11 cellular contexts compared by ENCODE assay signal in the genomic region with DNA sequence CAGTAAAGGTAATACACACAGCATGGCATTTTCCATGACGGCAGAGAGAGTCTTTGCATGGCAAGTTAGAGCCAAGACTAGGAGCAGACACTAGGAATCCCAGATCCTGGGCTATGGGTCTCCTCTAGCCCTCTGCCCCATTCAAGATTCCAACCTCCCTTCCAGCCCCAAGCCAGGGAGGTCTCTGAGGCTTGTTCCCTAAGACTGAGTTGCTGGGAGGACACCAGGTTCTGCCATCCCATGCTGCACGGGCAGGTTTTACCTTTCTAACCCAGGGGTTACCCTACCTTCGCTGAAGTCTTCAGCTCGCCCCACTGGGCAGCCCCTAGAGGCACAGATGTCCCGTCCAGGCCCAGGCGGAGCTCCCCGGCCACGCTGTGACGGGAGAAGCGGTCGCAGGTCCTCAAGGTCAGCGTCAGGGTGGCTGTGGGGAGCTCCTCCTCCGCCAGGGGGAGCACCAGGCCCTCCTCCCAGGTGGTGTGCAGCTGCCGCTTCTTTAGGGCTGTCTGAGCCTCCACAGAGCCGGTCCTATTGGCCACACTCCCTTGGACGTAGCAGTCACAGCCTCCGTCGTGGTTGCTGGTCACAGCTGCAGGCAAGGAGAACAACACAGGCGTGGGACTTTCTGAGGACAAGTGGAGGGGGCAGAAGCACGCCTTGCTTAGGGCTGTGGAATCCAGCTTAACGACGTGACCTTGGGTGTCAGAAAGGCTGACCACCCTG. TPM values are rescaled to one million over a fixed set of nuclear protein-coding genes. Genes with fewer than 3 reads are reported as not detected.
DNase-seq lines count a peak whose midpoint lies in the region; ATAC-seq and TF ChIP-seq lines count a peak whose summit lies in the region.
"Had no signal": no experiment of that assay in that cellular context is flagged by ENCODE, and none has a peak within 500 bp of the region (broad histone marks: within the 10 kb centered on the region; RNA-seq: fewer than 3 reads in every experiment).

No MANE protein-coding gene starts in this region.

- no peak overlapping the region for H3K4me3 ChIP-seq in foreskin fibroblast (ENCODE audit: low read depth in 1 of 2, low read length in 2 of 2)
- H3K4me3 ChIP-seq in gastrocnemius medialis = no peak overlapping the region
- H3K4me3 ChIP-seq: BLaER1, skin epidermis had no signal

- ATAC-seq in gastrocnemius medialis (peak; percentile 62 to 89), HG03520 (IDR thresholded peaks at IDR 0.05; ENCODE audit: unreplicated experiment) (no peak)

- TF ChIP-seq POLR2A in gastrocnemius medialis (IDR thresholded peaks at IDR 0.05) = no peak

- no peaks in the 10 kb centered on the region for H3K4me1 ChIP-seq in gastrocnemius medialis

- H3K27me3 ChIP-seq in gastrocnemius medialis = peaks cover 0 to 3% (median 0%) of the 10 kb centered on the region in 3 donors
- H3K27me3 ChIP-seq: BLaER1 had no signal

- H3K9me3 Mint-ChIP-seq in activated T-helper 1 cell treated with anti-CD3 and anti-CD28 coated beads, Interleukin-12 subunit alpha, Interleukin-12 subunit beta, Interleukin-2, Interleukin-4 antibody, amounts not matched to agents 30 ng/mL and 10 ng/mL and 1 ng/mL, durations not matched to agents 14 hours and 24 hours and 36 hours = no peaks in the 10 kb centered on the region

- H3K27me3 Mint-ChIP-seq in activated T-helper 1 cell treated with anti-CD3 and anti-CD28 coated beads, Interleukin-12 subunit alpha, Interleukin-12 subunit beta, Interleukin-2, Interleukin-4 antibody, amounts not matched to agents 30 ng/mL and 10 ng/mL and 1 ng/mL, durations not matched to agents 14 hours and 24 hours and 36 hours (ENCODE audit: insufficient read depth) = peaks cover 2% of the 10 kb centered on the region

- no peak overlapping the region for H3K4me3 Mint-ChIP-seq in activated T-helper 1 cell treated with anti-CD3 and anti-CD28 coated beads, Interleukin-12 subunit alpha, Interleukin-12 subunit beta, Interleukin-2, Interleukin-4 antibody, amounts not matched to agents 30 ng/mL and 10 ng/mL and 1 ng/mL, durations not matched to agents 14 hours and 24 hours and 36 hours

- TF ChIP-seq CTCF in VCaP (conservative IDR thresholded peaks at IDR 0.05) (peak; percentile 58), foreskin fibroblast (IDR thresholded peaks at IDR 0.05; ENCODE audit: low read depth, low read length) (peak; percentile 69), gastrocnemius medialis (IDR thresholded peaks at IDR 0.05 in 4 of 5, conservative IDR thresholded peaks at IDR 0.05 in 1 of 5) (peak; percentile 43 to 76 (median 62))

- no peaks in the 10 kb centered on the region for H3K9me3 ChIP-seq in gastrocnemius medialis
- H3K9me3 ChIP-seq: BLaER1 had no signal

- intact Hi-C loops in gastrocnemius medialis (cut with DNase I; ENCODE audit: low total_unique reads) = no loop called here
- intact Hi-C loops in activated T-helper 1 cell treated with anti-CD3 and anti-CD28 coated beads, Interleukin-12 subunit alpha, Interleukin-12 subunit beta, Interleukin-2, Interleukin-4 antibody, amounts not matched to agents 30 ng/mL and 10 ng/mL and 1 ng/mL, durations not matched to agents 14 hours and 24 hours and 36 hours (cut with micrococcal nuclease) = loop anchor here (2.0 kb wide), 2 partner anchors 41 to 81 kb away; no protein-coding TSS in a partner anchor

- H3K27ac ChIP-seq in VCaP (no peak overlapping the region), gastrocnemius medialis (no peak overlapping the region)
- H3K27ac ChIP-seq: BLaER1, skin epidermis had no signal

- no peaks in the 10 kb centered on the region for H3K36me3 ChIP-seq in gastrocnemius medialis
- H3K36me3 ChIP-seq: BLaER1 had no signal

- in situ Hi-C loops in gastrocnemius medialis (cut with MboI; ENCODE audit: low sequenced_read_pairs in 4 of 4) = no loop called here

- H3K27ac Mint-ChIP-seq in activated T-helper 1 cell treated with anti-CD3 and anti-CD28 coated beads, Interleukin-12 subunit alpha, Interleukin-12 subunit beta, Interleukin-2, Interleukin-4 antibody, amounts not matched to agents 30 ng/mL and 10 ng/mL and 1 ng/mL, durations not matched to agents 14 hours and 24 hours and 36 hours = no peak overlapping the region

- H3K4me1 Mint-ChIP-seq in activated T-helper 1 cell treated with anti-CD3 and anti-CD28 coated beads, Interleukin-12 subunit alpha, Interleukin-12 subunit beta, Interleukin-2, Interleukin-4 antibody, amounts not matched to agents 30 ng/mL and 10 ng/mL and 1 ng/mL, durations not matched to agents 14 hours and 24 hours and 36 hours (ENCODE audit: low read depth) = no peaks in the 10 kb centered on the region

- peak in 2 of 3 experiments; percentile 8 for DNase-seq in NCI-H1417 (lab: John Stamatoyannopoulos, UW)
- DNase-seq in NCI-H1417 treated with DMSO at 0.1 percent for 48 hours (lab: John Stamatoyannopoulos, UW) = no peak
- DNase-seq in HT-29 (ENCODE audit: low spot score) = peak; percentile 81
- DNase-seq in foreskin fibroblast = peak in 1 of 2 donors; percentile 59
- DNase-seq in gastrocnemius medialis = peak; percentile 28 to 53
- no peak for DNase-seq in activated T-helper 1 cell treated with anti-CD3 and anti-CD28 coated beads, Interleukin-12 subunit alpha, Interleukin-12 subunit beta, Interleukin-2, Interleukin-4 antibody, amounts not matched to agents 30 ng/mL and 10 ng/mL and 1 ng/mL, durations not matched to agents 14 hours and 24 hours and 36 hours (ENCODE audit: low spot score)

- no peaks in the 10 kb centered on the region for H3K36me3 Mint-ChIP-seq in activated T-helper 1 cell treated with anti-CD3 and anti-CD28 coated beads, Interleukin-12 subunit alpha, Interleukin-12 subunit beta, Interleukin-2, Interleukin-4 antibody, amounts not matched to agents 30 ng/mL and 10 ng/mL and 1 ng/mL, durations not matched to agents 14 hours and 24 hours and 36 hours (ENCODE audit: low read depth)

RNA-seq across cellular contexts. Expression of a gene that starts 33.8 kb away (rescaled TPM):
- 10.1 and 17.6 TPM in 2 replicates for total RNA-seq in HT-29 (2014; rRNA removed; shearing (Covaris generic))
- total RNA-seq in gastrocnemius medialis = under 1 TPM in 1 of 4 donors, not detected in 3; 0.15 TPM
- not detected in 2 replicates for total RNA-seq in activated T-helper 1 cell treated with anti-CD3 and anti-CD28 coated beads, Interleukin-12 subunit alpha, Interleukin-12 subunit beta, Interleukin-2, Interleukin-4 antibody, amounts not matched to agents 30 ng/mL and 10 ng/mL and 1 ng/mL, durations not matched to agents 14 hours and 24 hours and 36 hours
- total RNA-seq: activated CD8-positive, alpha-beta memory T cell treated with anti-CD3 and anti-CD28 coated beads for 36 hours had no signal

Comparison
In these comparisons a context has a peak if more than half of its experiments do, and no peak if none do; other contexts are left out.
1. DNase-seq: peak in NCI-H1417 (2 of 3), HT-29 (single experiment) and gastrocnemius medialis (2 of 2); none in NCI-H1417 treated with DMSO at 0.1 percent for 48 hours (single experiment) and activated T-helper 1 cell treated with anti-CD3 and anti-CD28 coated beads, Interleukin-12 subunit alpha, Interleukin-12 subunit beta, Interleukin-2, Interleukin-4 antibody, amounts not matched to agents 30 ng/mL and 10 ng/mL and 1 ng/mL, durations not matched to agents 14 hours and 24 hours and 36 hours (single experiment).
2. Peak in every context shown above with its lines, with median percentiles within 50 percentile points of each other: CTCF ChIP-seq.